Comparison of ENCODE assay signal across 8 cellular contexts in the genomic region with DNA sequence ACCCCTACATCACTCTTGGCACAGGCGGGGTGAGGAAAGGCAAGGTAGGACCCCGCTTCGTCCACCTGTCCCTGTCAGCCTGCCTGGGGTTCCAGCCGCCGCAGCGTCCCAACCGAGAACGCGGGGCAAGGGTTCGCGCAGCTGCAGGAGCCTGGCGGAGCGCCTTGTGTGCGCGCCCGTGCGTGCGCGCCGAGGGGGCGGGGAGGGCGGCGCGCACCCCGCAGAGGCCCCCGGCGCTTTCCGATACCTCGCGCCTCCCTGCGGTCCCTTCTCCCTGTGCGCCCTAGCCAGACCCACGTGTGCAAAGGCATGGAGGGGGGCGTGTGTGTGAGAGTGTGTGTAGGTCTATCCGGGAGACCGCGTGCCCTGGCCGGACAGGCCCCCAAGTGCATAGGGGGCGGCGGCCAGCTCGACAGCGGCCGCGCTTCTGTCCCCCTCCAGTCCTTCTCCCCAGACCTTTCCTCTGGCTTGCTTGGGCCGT.
DNase-seq lines count a peak whose midpoint lies in the region; ATAC-seq, FAIRE-seq and TF ChIP-seq lines count a peak whose summit lies in the region.

No MANE protein-coding gene starts in this region.

- H3K27ac Mint-ChIP-seq in H9, result no peak overlapping the region
- H3K27ac Mint-ChIP-seq in activated B cell treated with CpG ODN at 0.5 μM for 24 hours, result no peak overlapping the region

- H2AK5ac ChIP-seq in H9 (ENCODE audit: insufficient read length, low read length), result no peak overlapping the region

- no peaks in the 10 kb centered on the region for H4K20me1 ChIP-seq in H9 (ENCODE audit: control insufficient read depth, insufficient read depth, insufficient read length)

- no peak overlapping the region for H3T11ph ChIP-seq in H9 (ENCODE audit: low read length)

- no peak overlapping the region for H3K56ac ChIP-seq in H9 (ENCODE audit: insufficient read length, low read depth, low read length)

- H3K36me3 Mint-ChIP-seq in H9 (ENCODE audit: insufficient read depth in 1 of 3, low read depth in 3 of 3), result peaks cover 3 to 4% (median 3%) of the 10 kb centered on the region in 3 experiments; a peak in 3 of 7 replicates
- H3K36me3 Mint-ChIP-seq in activated B cell treated with CpG ODN at 0.5 μM for 24 hours (ENCODE audit: low read depth), result no peaks in the 10 kb centered on the region

- no peak overlapping the region for H3K14ac ChIP-seq in H9 (ENCODE audit: insufficient read depth, low read length)

- intact Hi-C loops in activated B cell treated with CpG ODN at 0.5 μM for 24 hours (cut with micrococcal nuclease) (loop anchor here (5.0 kb wide), 1 partner anchor 78 kb away; no protein-coding TSS in a partner anchor), right cardiac atrium (cut with DNase I) (loop anchor here (2.0 to 10.0 kb wide), 8 partner anchors 55 to 127 kb away; a partner anchor contains a TSS)

- no peak overlapping the region for H2BK120ac ChIP-seq in H9 (ENCODE audit: low read depth, low read length, poor library complexity, severe bottlenecking)

- H3K79me2 ChIP-seq in H9 (ENCODE audit: insufficient read depth, low read length), result no peaks in the 10 kb centered on the region

- CTCF ChIA-PET in activated B cell treated with CpG ODN at 0.5 μM for 24 hours (lab: Charles Lee), result no interaction called here

- no peak overlapping the region for H2AFZ ChIP-seq in H9 (ENCODE audit: low read length)

- no peak overlapping the region for H2BK15ac ChIP-seq in H9 (ENCODE audit: low read depth, low read length)

- H3K4me1 Mint-ChIP-seq in H9 (peaks cover 58 to 61% of the 10 kb centered on the region in 2 experiments), activated B cell treated with CpG ODN at 0.5 μM for 24 hours (peaks cover 11% of the 10 kb centered on the region)

- H4K8ac ChIP-seq in H9 (replicated peaks; ENCODE audit: insufficient read length, low read depth, low read length), result no peak overlapping the region

- TF ChIP-seq CTCF in H9 (conservative IDR thresholded peaks at IDR 0.05) (no peak), activated B cell treated with CpG ODN at 0.5 μM for 24 hours (IDR thresholded peaks at IDR 0.05) (no peak)

- no peak overlapping the region for H4K5ac ChIP-seq in H9 (ENCODE audit: insufficient read length, low read depth, low read length)

- H3K27ac ChIP-seq in H9 (ENCODE audit: insufficient read length, low read depth, low read length) (no peak overlapping the region), right cardiac atrium (ENCODE audit: low read length) (no peak overlapping the region), skeletal muscle tissue (ENCODE audit: low read depth, low read length) (peak overlapping the region; percentile 30)

- no peak overlapping the region for H4K91ac ChIP-seq in H9 (ENCODE audit: insufficient read length, low read depth, low read length)

- H3K4me3 ChIP-seq in right cardiac atrium (ENCODE audit: low read length) (peak overlapping the region; percentile 45), skeletal muscle tissue (ENCODE audit: low read length in 3 of 3) (peak overlapping the region; percentile 64 to 70 (median 68))

- H2BK20ac ChIP-seq in H9 (ENCODE audit: low read depth, low read length, poor library complexity, severe bottlenecking), result no peak overlapping the region

- H3K23me2 ChIP-seq in H9 (ENCODE audit: insufficient read length, low read depth, low read length, poor library complexity, severe bottlenecking), result peaks cover 14% of the 10 kb centered on the region

- no peaks in the 10 kb centered on the region for H3K79me1 ChIP-seq in H9 (ENCODE audit: insufficient read depth, low read depth, low read length, poor library complexity, severe bottlenecking)

- H3K9me3 ChIP-seq in H9 (ENCODE audit: control insufficient read depth, low read depth, low read length), result no peaks in the 10 kb centered on the region
- no peaks in the 10 kb centered on the region for H3K9me3 ChIP-seq in right cardiac atrium (ENCODE audit: control insufficient read depth, low read length)
- no peaks in the 10 kb centered on the region for H3K9me3 ChIP-seq in skeletal muscle tissue (ENCODE audit: control insufficient read depth in 3 of 3, low read length in 3 of 3)

- H2BK12ac ChIP-seq in H9 (ENCODE audit: insufficient read length, low read depth, low read length), result no peak overlapping the region

- peaks cover 1% of the 10 kb centered on the region; the same call in 1 of the 2 replicates for H3K4me1 ChIP-seq in H9 (ENCODE audit: insufficient read depth, low read length)
- peaks cover 4% of the 10 kb centered on the region for H3K4me1 ChIP-seq in right cardiac atrium (ENCODE audit: control insufficient read depth, insufficient read depth, low read length)
- H3K4me1 ChIP-seq in skeletal muscle tissue (ENCODE audit: control insufficient read depth in 3 of 3, insufficient read depth in 3 of 3, low read length in 3 of 3), result peaks cover 34 to 50% (median 44%) of the 10 kb centered on the region in 3 donors

- no peak for FAIRE-seq in RCC 7860 (lab: Jason Lieb, UNC)

- no peak overlapping the region for H2BK5ac ChIP-seq in H9 (ENCODE audit: insufficient read length, low read length)

- no peak overlapping the region for H3K4ac ChIP-seq in H9 (ENCODE audit: low read depth, low read length)

- WGBS in H9 (ENCODE audit: extremely low coverage, insufficient read length, low lambda C conversion rate), result no CpG with 5 or more reads among the region's 45 CpGs
- WGBS in right cardiac atrium, result 9% methylated on average over 45 of the region's 45 CpGs

- peak overlapping the region; percentile 65 for H3K4me2 ChIP-seq in H9 (ENCODE audit: insufficient read depth, insufficient read length, low read length)

- no peak overlapping the region for H3K18ac ChIP-seq in H9 (ENCODE audit: insufficient read length, low read depth, low read length)

- H3K27me3 ChIP-seq in H9 (ENCODE audit: insufficient read depth, low read length) (peaks cover 13% of the 10 kb centered on the region; the same call in 1 of the 2 replicates), right cardiac atrium (ENCODE audit: control insufficient read depth, insufficient read depth) (no peaks in the 10 kb centered on the region), skeletal muscle tissue (ENCODE audit: control insufficient read depth in 3 of 3, insufficient read depth in 3 of 3, low read length in 3 of 3) (peaks cover 0 to 5% (median 0%) of the 10 kb centered on the region in 3 donors)

- H3K4me3 Mint-ChIP-seq in H9 (peak overlapping the region; percentile 71 to 86), activated B cell treated with CpG ODN at 0.5 μM for 24 hours (peak overlapping the region; percentile 66)

- POLR2A ChIA-PET in activated B cell treated with CpG ODN at 0.5 μM for 24 hours (lab: Charles Lee), result no interaction called here

- H3K9me3 Mint-ChIP-seq in H9, result peaks cover 0 to 3% of the 10 kb centered on the region in 2 experiments; a peak in 1 of 5 replicates
- no peaks in the 10 kb centered on the region for H3K9me3 Mint-ChIP-seq in activated B cell treated with CpG ODN at 0.5 μM for 24 hours

- H3K9ac ChIP-seq in H9 (ENCODE audit: extremely low read depth, insufficient read length, low read length), result no peak overlapping the region
- peak overlapping the region; percentile 33 to 76 (median 62) for H3K9ac ChIP-seq in skeletal muscle tissue (ENCODE audit: low read depth in 1 of 3, low read length in 3 of 3)

- DNase-seq in H9 (no peak), activated B cell treated with CpG ODN at 0.5 μM for 24 hours (no peak), right cardiac atrium (peak in 2 of 3 donors; percentile 67 to 68), NCI-H128 (lab: John Stamatoyannopoulos, UW; ENCODE audit: unreplicated experiment) (no peak), NOMO-1 treated with DMSO at 0.1 percent for 48 hours (lab: John Stamatoyannopoulos, UW; ENCODE audit: unreplicated experiment) (no peak), HK-2 (ENCODE audit: unreplicated experiment) (no peak), RCC 7860 (ENCODE audit: low spot score) (no peak)

- ATAC-seq in activated B cell treated with CpG ODN at 0.5 μM for 24 hours (ENCODE audit: low read depth) (no peak), right cardiac atrium (peak; percentile 62)

- H3K27me3 Mint-ChIP-seq in H9 (ENCODE audit: low read depth), result peaks cover 43% of the 10 kb centered on the region
- H3K27me3 Mint-ChIP-seq in activated B cell treated with CpG ODN at 0.5 μM for 24 hours, result peaks cover 63% of the 10 kb centered on the region

- no peak overlapping the region for H3K23ac ChIP-seq in H9 (ENCODE audit: insufficient read length, low read depth, low read length)

- H3K36me3 ChIP-seq in skeletal muscle tissue (ENCODE audit: control insufficient read depth in 3 of 3, insufficient read depth in 3 of 3, low read length in 3 of 3), result no peaks in the 10 kb centered on the region

Comparison
In these comparisons a context has a peak if more than half of its experiments do, and no peak if none do; other contexts are left out.
1. DNase-seq: peak in right cardiac atrium (2 of 3); none in H9 (single experiment), activated B cell treated with CpG ODN at 0.5 μM for 24 hours (single experiment), NCI-H128 (single experiment), NOMO-1 treated with DMSO at 0.1 percent for 48 hours (single experiment), HK-2 (single experiment) and RCC 7860 (single experiment).